In genomic region chr2:19349911-19350677, GRCh38 we compare ENCODE assay signal across 9 cellular contexts. TPM values are rescaled to one million over a fixed set of nuclear protein-coding genes. Genes with fewer than 3 reads are reported as not detected.
DNase-seq lines count a peak whose midpoint lies in the region; ATAC-seq and TF ChIP-seq lines count a peak whose summit lies in the region.
"Had no signal": no experiment of that assay in that cellular context is flagged by ENCODE, and none has a peak within 500 bp of the region (broad histone marks: within the 10 kb centered on the region; RNA-seq: fewer than 3 reads in every experiment).

No MANE protein-coding gene starts in this region.

- H3K36me3 Mint-ChIP-seq in activated T-cell treated with anti-CD3 and anti-CD28 coated beads, Interleukin-2, amount 50 U/mL, for 4 hours (ENCODE audit: insufficient read depth), result no peaks in the 10 kb centered on the region

- H3K36me3 ChIP-seq in HUES64 (ENCODE audit: insufficient read depth, low read length) (no peaks in the 10 kb centered on the region), gastroesophageal sphincter (peaks cover 0 to 34% of the 10 kb centered on the region in 2 donors)
- H3K36me3 ChIP-seq: HAP-1 had no signal

- DNase-seq in activated T-cell treated with anti-CD3 and anti-CD28 coated beads, Interleukin-2, amount 50 U/mL, for 4 hours, result peak; percentile 47
- DNase-seq in nucleus accumbens (lab: John Stamatoyannopoulos, UW), result peak in 45 of 56 donors; percentile 29 to 89 (median 64)
- DNase-seq in OCI-M1 (lab: John Stamatoyannopoulos, UW), result no peak

- peaks cover 57% of the 10 kb centered on the region for H3K27me3 Mint-ChIP-seq in activated T-cell treated with anti-CD3 and anti-CD28 coated beads, Interleukin-2, amount 50 U/mL, for 4 hours (ENCODE audit: low read depth)

- TF ChIP-seq EP300 in gastroesophageal sphincter (IDR thresholded peaks at IDR 0.05), result no peak

- no peak overlapping the region for H3K9ac ChIP-seq in HUES64 (ENCODE audit: low read depth, low read length)

- peaks cover 72% of the 10 kb centered on the region for H3K27me3 ChIP-seq in HUES64 (ENCODE audit: insufficient read depth, low read length)
- H3K27me3 ChIP-seq in gastroesophageal sphincter, result peaks cover 23% of the 10 kb centered on the region

- H3K4me1 Mint-ChIP-seq in activated T-cell treated with anti-CD3 and anti-CD28 coated beads, Interleukin-2, amount 50 U/mL, for 4 hours (ENCODE audit: low read depth), result peaks cover 20% of the 10 kb centered on the region

- H3K4me3 Mint-ChIP-seq in activated T-cell treated with anti-CD3 and anti-CD28 coated beads, Interleukin-2, amount 50 U/mL, for 4 hours, result no peak overlapping the region

- no peaks in the 10 kb centered on the region for H3K9me3 Mint-ChIP-seq in activated T-cell treated with anti-CD3 and anti-CD28 coated beads, Interleukin-2, amount 50 U/mL, for 4 hours

- H3K27ac ChIP-seq in C4-2B (no peak overlapping the region), HUES64 (ENCODE audit: low read depth, low read length) (no peak overlapping the region), gastroesophageal sphincter (peak overlapping the region; percentile 48 to 97 (median 92))

- TF ChIP-seq POLR2A in gastroesophageal sphincter (IDR thresholded peaks at IDR 0.05), result no peak

- peak overlapping the region; percentile 49 for H3K4me3 ChIP-seq in HUES64 (ENCODE audit: low read length)
- H3K4me3 ChIP-seq in gastroesophageal sphincter, result peak overlapping the region in 1 of 2 donors; percentile 36
- H3K4me3 ChIP-seq: HAP-1 had no signal

- H3K4me1 ChIP-seq in HUES64 (ENCODE audit: insufficient read depth, low read length), result peaks cover 6% of the 10 kb centered on the region; the same call in 1 of the 2 replicates
- peaks cover 0 to 75% (median 25%) of the 10 kb centered on the region in 3 donors for H3K4me1 ChIP-seq in gastroesophageal sphincter
- H3K4me1 ChIP-seq: HAP-1 had no signal

- no peaks in the 10 kb centered on the region for H3K9me3 ChIP-seq in HUES64 (ENCODE audit: insufficient read depth, low read depth, low read length)
- no peaks in the 10 kb centered on the region for H3K9me3 ChIP-seq in gastroesophageal sphincter
- H3K9me3 ChIP-seq: HAP-1 had no signal

- WGBS in HUES64, result 24% methylated on average over 47 of the region's 47 CpGs
- 85% methylated on average over 8 of the region's 47 CpGs; no CpG with 5 or more reads in 1 of the 2 donors for WGBS in gastroesophageal sphincter (ENCODE audit: low coverage in 1 of 2), 2 donors

- peak; percentile 81 for TF ChIP-seq CTCF in C4-2B (conservative IDR thresholded peaks at IDR 0.05)
- TF ChIP-seq CTCF in gastroesophageal sphincter (IDR thresholded peaks at IDR 0.05), result peak in 3 of 4 experiments; percentile 75 to 91 (median 90)

- no peak for ATAC-seq in activated T-cell treated with anti-CD3 and anti-CD28 coated beads, Interleukin-2, amount 50 U/mL, for 4 hours
- peak; percentile 19 for ATAC-seq in gastroesophageal sphincter
- ATAC-seq in GM21786 (IDR thresholded peaks at IDR 0.05; ENCODE audit: unreplicated experiment), result no peak
- no peak for ATAC-seq in GM19467 (IDR thresholded peaks at IDR 0.05; ENCODE audit: unreplicated experiment)

RNA-seq across cellular contexts. Expression of gene OSR1, which starts 8.3 kb away (rescaled TPM):
- not detected for polyA plus RNA-seq in HUES64 (2013, experiment 1 of 2)
- polyA plus RNA-seq in HUES64 (2013, experiment 2 of 2), result 0.19 TPM
- total RNA-seq in activated T-cell treated with anti-CD3 and anti-CD28 coated beads, Interleukin-2, amount 50 U/mL, for 4 hours, result not detected
- 10 to 100 TPM; 30.7 to 75.0 (median 50.7) TPM for total RNA-seq in gastroesophageal sphincter

Comparison
In these comparisons a context has a peak if more than half of its experiments do, and no peak if none do; other contexts are left out.
1. H3K27ac ChIP-seq: peak in gastroesophageal sphincter (4 of 4); none in C4-2B (single experiment) and HUES64 (single experiment).
2. RNA of gene OSR1, which starts 8.3 kb away (total RNA-seq): 30.7 to 75.0 TPM in gastroesophageal sphincter; not detected in activated T-cell treated with anti-CD3 and anti-CD28 coated beads, Interleukin-2, amount 50 U/mL, for 4 hours; every median in the first group is over 10 times any median in the second.